Comparison of ENCODE assay signal across 21 cellular contexts in the genomic region with DNA sequence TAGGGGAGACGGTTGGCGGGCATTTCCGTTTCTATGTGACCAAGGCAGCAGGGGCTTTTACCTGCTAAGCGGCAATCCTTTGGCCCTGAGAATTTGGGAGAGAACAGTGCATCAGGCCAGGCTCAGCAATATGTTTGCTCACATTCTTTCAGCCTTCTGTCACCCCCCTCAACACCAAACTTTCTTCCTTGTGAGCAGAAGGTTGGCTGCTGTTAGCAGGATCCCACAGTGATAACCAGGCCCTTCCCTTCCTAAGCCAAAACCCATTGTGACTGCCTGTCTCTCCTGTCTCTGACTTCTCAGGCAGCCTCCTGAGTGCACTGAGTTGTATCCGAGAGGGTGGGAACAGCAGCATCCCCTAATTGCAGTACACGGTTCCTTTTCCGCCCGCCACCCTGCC.
"Had no signal": no experiment of that assay in that cellular context is flagged by ENCODE, and none has a peak within 500 bp of the region (broad histone marks: within the 10 kb centered on the region; RNA-seq: fewer than 3 reads in every experiment).

No MANE protein-coding gene starts in this region.

- DNase-seq: activated B cell treated with CpG ODN at 0.5 μM for 24 hours; activated CD4-positive, alpha-beta T cell treated with anti-CD3 and anti-CD28 coated beads for 36 hours; activated CD4-positive, alpha-beta T cell treated with anti-CD3 and anti-CD28 coated beads, Interleukin-2, amount 50 U/mL, for 4 hours; activated CD8-positive, alpha-beta memory T cell treated with anti-CD3 and anti-CD28 coated beads, Interleukin-2, amount 50 U/mL, for 48 hours; activated naive CD4-positive, alpha-beta T cell; activated T-cell treated with anti-CD3 and anti-CD28 coated beads, Interleukin-2, amount 50 U/mL, for 4 hours; adrenal gland; cerebellar nuclear complex; hippocampal formation; lower lobe of right lung; naive thymus-derived CD8-positive, alpha-beta T cell; stimulated activated CD4-positive, alpha-beta T cell treated with anti-CD3 and anti-CD28 coated beads, Interleukin-2, amount 100 ng/mL, for 48 hours; stimulated activated naive CD4-positive, alpha-beta T cell; T-helper 17 cell; testis; trophoblast cell had no signal

- H3K27ac ChIP-seq: adrenal gland, coronary artery, epithelial cell of prostate, lower lobe of right lung, testis, vagina had no signal

- H3K4me3 Mint-ChIP-seq: activated B cell treated with CpG ODN at 0.5 μM for 24 hours; activated CD4-positive, alpha-beta T cell treated with anti-CD3 and anti-CD28 coated beads for 36 hours; activated naive CD8-positive, alpha-beta T cell; activated T-cell treated with anti-CD3 and anti-CD28 coated beads, Interleukin-2, amount 50 U/mL, for 4 hours; naive thymus-derived CD8-positive, alpha-beta T cell; T-helper 17 cell had no signal

- ATAC-seq: activated CD4-positive, alpha-beta T cell treated with anti-CD3 and anti-CD28 coated beads for 36 hours; activated T-cell treated with anti-CD3 and anti-CD28 coated beads, Interleukin-2, amount 50 U/mL, for 4 hours; lower lobe of right lung; naive thymus-derived CD8-positive, alpha-beta T cell; T-helper 17 cell had no signal

- H3K4me1 Mint-ChIP-seq: activated B cell treated with CpG ODN at 0.5 μM for 24 hours had no signal

- H3K27me3 Mint-ChIP-seq: activated B cell treated with CpG ODN at 0.5 μM for 24 hours; activated CD4-positive, alpha-beta T cell treated with anti-CD3 and anti-CD28 coated beads for 36 hours; activated naive CD8-positive, alpha-beta T cell; naive thymus-derived CD8-positive, alpha-beta T cell; T-helper 17 cell had no signal

- H3K9me3 Mint-ChIP-seq: activated B cell treated with CpG ODN at 0.5 μM for 24 hours; activated T-cell treated with anti-CD3 and anti-CD28 coated beads, Interleukin-2, amount 50 U/mL, for 4 hours; activated T-helper 2 cell treated with anti-CD3 and anti-CD28 coated beads, Interferon-gamma antibody, Interleukin-2, Interleukin-4, amounts not matched to agents 10 μg/mL and 5 μg/mL and 100 μg/mL, durations not matched to agents 14 hours and 24 hours and 36 hours; naive thymus-derived CD8-positive, alpha-beta T cell had no signal

- H3K9me3 ChIP-seq: adrenal gland, lower lobe of right lung, testis, vagina had no signal

- H3K27me3 ChIP-seq: adrenal gland, testis, vagina had no signal

- H3K27ac Mint-ChIP-seq: activated B cell treated with CpG ODN at 0.5 μM for 24 hours; activated CD4-positive, alpha-beta T cell treated with anti-CD3 and anti-CD28 coated beads for 36 hours; activated naive CD8-positive, alpha-beta T cell; activated T-helper 2 cell treated with anti-CD3 and anti-CD28 coated beads, Interferon-gamma antibody, Interleukin-2, Interleukin-4, amounts not matched to agents 10 μg/mL and 5 μg/mL and 100 μg/mL, durations not matched to agents 14 hours and 24 hours and 36 hours had no signal

- H3K4me3 ChIP-seq: adrenal gland, coronary artery, lower lobe of right lung, testis, vagina had no signal
